ENCODE assay signal across 14 cellular contexts in the genomic region with DNA sequence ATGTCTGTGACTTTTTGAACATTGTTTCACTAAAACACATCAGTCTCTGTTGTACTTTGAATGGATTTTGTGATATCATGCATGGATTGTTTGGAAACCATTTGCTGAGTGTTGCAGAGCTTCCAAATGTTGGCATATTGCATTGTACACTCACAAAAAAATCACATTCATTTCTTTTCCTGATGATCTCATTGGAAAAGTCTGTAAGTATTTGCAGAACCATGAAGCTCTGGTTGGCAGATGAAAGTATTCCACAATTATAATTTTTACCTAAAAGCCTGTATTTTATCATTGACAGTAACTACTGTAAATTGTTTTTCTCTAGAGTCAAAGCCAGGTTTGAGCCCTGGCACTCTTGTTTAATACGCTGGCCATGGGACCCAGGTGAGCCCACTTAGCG.
"Had no signal": no experiment of that assay in that cellular context is flagged by ENCODE, and none has a peak within 500 bp of the region (broad histone marks: within the 10 kb centered on the region; RNA-seq: fewer than 3 reads in every experiment).

No MANE protein-coding gene starts in this region.

- DNase-seq: activated CD4-positive, alpha-beta T cell treated with anti-CD3 and anti-CD28 coated beads for 4 hours; activated CD8-positive, alpha-beta memory T cell treated with anti-CD3 and anti-CD28 coated beads, Interleukin-2, amount 50 U/mL, for 48 hours; activated gamma-delta T cell; activated T-cell treated with anti-CD3 and anti-CD28 coated beads, Interleukin-2, amount 50 U/mL, for 72 hours; amniotic stem cell; cortex of kidney; effector CD8-positive, alpha-beta T cell; left colon; naive B cell; T-helper 17 cell had no signal

- H3K27me3 ChIP-seq: tibial nerve, vagina had no signal

- H3K9ac ChIP-seq: parathyroid adenoma had no signal

- H3K4me3 ChIP-seq: lung, tibial nerve, vagina had no signal

- H3K9me3 ChIP-seq: tibial nerve, vagina had no signal
